In genomic region chr7:131231381-131232220, GRCh38 we compare ENCODE assay signal across 8 cellular contexts.
DNase-seq lines count a peak whose midpoint lies in the region; ATAC-seq and TF ChIP-seq lines count a peak whose summit lies in the region.

No MANE protein-coding gene starts in this region.

- H3K4me1 ChIP-seq in muscle layer of duodenum (ENCODE audit: control insufficient read depth in 1 of 2, insufficient read depth in 2 of 2, low read length in 2 of 2), result peaks cover 7 to 10% of the 10 kb centered on the region in 2 donors
- peaks cover 3% of the 10 kb centered on the region for H3K4me1 ChIP-seq in thymus (ENCODE audit: control insufficient read depth, insufficient read depth, low read length)

- peak overlapping the region; percentile 78 for H3K4me3 Mint-ChIP-seq in T-helper 2 cell treated with Interferon-gamma antibody and Interleukin-4, amounts not matched to agents 5 μg/mL and 100 μg/mL, for 36 hours

- H3K4me1 Mint-ChIP-seq in T-helper 2 cell treated with Interferon-gamma antibody and Interleukin-4, amounts not matched to agents 5 μg/mL and 100 μg/mL, for 36 hours (ENCODE audit: low read depth), result peaks cover 58% of the 10 kb centered on the region

- peak; percentile 79 for DNase-seq in T-helper 2 cell treated with Interferon-gamma antibody and Interleukin-4, amounts not matched to agents 5 μg/mL and 100 μg/mL, for 36 hours (ENCODE audit: low spot score)
- DNase-seq in astrocyte of the spinal cord (ENCODE audit: low read depth, low spot score), result peak; percentile 68
- no peak for DNase-seq in NCI-H146 treated with DMSO at 0.1 percent for 48 hours (lab: John Stamatoyannopoulos, UW; ENCODE audit: unreplicated experiment)
- no peak for DNase-seq in NCI-H1092 treated with DMSO at 0.1 percent for 48 hours (lab: John Stamatoyannopoulos, UW)

- TF ChIP-seq CTCF in astrocyte of the spinal cord (IDR thresholded peaks at IDR 0.05; ENCODE audit: low read depth, low read length), result no peak

- 20% methylated on average over 10 of the region's 10 CpGs for WGBS in thymus

- no peaks in the 10 kb centered on the region for H3K9me3 Mint-ChIP-seq in T-helper 2 cell treated with Interferon-gamma antibody and Interleukin-4, amounts not matched to agents 5 μg/mL and 100 μg/mL, for 36 hours

- H3K27me3 ChIP-seq in muscle layer of duodenum (ENCODE audit: low read depth, low read length) (no peaks in the 10 kb centered on the region), thymus (ENCODE audit: control insufficient read depth, insufficient read depth) (no peaks in the 10 kb centered on the region)

- in situ Hi-C loops in astrocyte of the spinal cord (cut with HindIII; ENCODE audit: low sequenced_read_pairs), result no loop called here

- peak overlapping the region; percentile 60 for H3K27ac ChIP-seq in muscle layer of duodenum (ENCODE audit: low read length)
- peak overlapping the region; percentile 74 for H3K27ac ChIP-seq in thymus (ENCODE audit: low read depth)

- ATAC-seq in GM19043 (IDR thresholded peaks at IDR 0.05; ENCODE audit: low read depth, unreplicated experiment) (peak; percentile 72), HG03159 (IDR thresholded peaks at IDR 0.05; ENCODE audit: unreplicated experiment) (peak; percentile 74)

- H3K27ac Mint-ChIP-seq in T-helper 2 cell treated with Interferon-gamma antibody and Interleukin-4, amounts not matched to agents 5 μg/mL and 100 μg/mL, for 36 hours, result peak overlapping the region; percentile 93

- no peaks in the 10 kb centered on the region for H3K27me3 Mint-ChIP-seq in T-helper 2 cell treated with Interferon-gamma antibody and Interleukin-4, amounts not matched to agents 5 μg/mL and 100 μg/mL, for 36 hours (ENCODE audit: low read depth)

- H3K9me3 ChIP-seq in muscle layer of duodenum (ENCODE audit: control insufficient read depth in 1 of 2, low read length in 2 of 2) (no peaks in the 10 kb centered on the region), thymus (ENCODE audit: control insufficient read depth) (no peaks in the 10 kb centered on the region)

- H3K36me3 ChIP-seq in muscle layer of duodenum (ENCODE audit: control insufficient read depth in 1 of 2, insufficient read depth in 2 of 2, low read length in 2 of 2) (no peaks in the 10 kb centered on the region), thymus (ENCODE audit: control insufficient read depth, insufficient read depth) (no peaks in the 10 kb centered on the region)

- H3K4me3 ChIP-seq in astrocyte of the spinal cord (ENCODE audit: low read depth, low read length), result no peak overlapping the region
- peak overlapping the region in 1 of 2 donors; percentile 4 for H3K4me3 ChIP-seq in muscle layer of duodenum (ENCODE audit: low read depth in 1 of 2, low read length in 2 of 2)
- H3K4me3 ChIP-seq in thymus (ENCODE audit: low read length), result peak overlapping the region; percentile 30

- no peaks in the 10 kb centered on the region for H3K36me3 Mint-ChIP-seq in T-helper 2 cell treated with Interferon-gamma antibody and Interleukin-4, amounts not matched to agents 5 μg/mL and 100 μg/mL, for 36 hours (ENCODE audit: low read depth)

Comparison
In these comparisons a context has a peak if more than half of its experiments do, and no peak if none do; other contexts are left out.
1. DNase-seq: peak in T-helper 2 cell treated with Interferon-gamma antibody and Interleukin-4, amounts not matched to agents 5 μg/mL and 100 μg/mL, for 36 hours (single experiment) and astrocyte of the spinal cord (single experiment); none in NCI-H146 treated with DMSO at 0.1 percent for 48 hours (single experiment) and NCI-H1092 treated with DMSO at 0.1 percent for 48 hours (single experiment).